In the genomic region with DNA sequence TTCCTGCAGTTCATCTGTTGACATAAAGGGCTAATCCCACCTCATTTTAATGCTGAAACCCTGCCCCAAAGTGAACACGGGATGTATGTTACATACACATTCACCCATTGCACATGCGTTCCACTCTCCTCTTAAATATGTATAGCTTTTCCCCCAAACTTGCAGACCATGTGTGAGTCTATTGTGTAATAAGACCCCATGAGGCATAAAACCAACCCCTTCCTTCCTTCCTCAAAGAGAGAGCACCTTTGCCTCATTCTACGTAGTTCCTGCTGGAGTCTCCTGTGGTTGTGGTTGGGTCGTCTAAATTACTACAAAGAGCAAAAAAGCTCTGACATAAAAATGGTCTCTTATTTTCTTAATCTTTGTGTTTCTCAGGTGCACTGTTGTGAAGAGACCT, we compare ENCODE assay signal across 10 cellular contexts.
DNase-seq lines count a peak whose midpoint lies in the region; ATAC-seq, FAIRE-seq and TF ChIP-seq lines count a peak whose summit lies in the region.
"Had no signal": no experiment of that assay in that cellular context is flagged by ENCODE, and none has a peak within 500 bp of the region (broad histone marks: within the 10 kb centered on the region; RNA-seq: fewer than 3 reads in every experiment).

No MANE protein-coding gene starts in this region.

- no peak overlapping the region for H3K4me3 Mint-ChIP-seq in naive B cell
- H3K4me3 Mint-ChIP-seq: neural crest cell had no signal

- no peak for TF ChIP-seq POLR2A in GM12878 (IDR thresholded peaks at IDR 0.05; ENCODE audit: low read depth, low read length)

- ATAC-seq in GM12878: no peak
- ATAC-seq in naive B cell (ENCODE audit: low read depth in 2 of 2): peak; percentile 77
- ATAC-seq in GM21717 (IDR thresholded peaks at IDR 0.05; ENCODE audit: unreplicated experiment): no peak
- no peak for ATAC-seq in HG02870 (IDR thresholded peaks at IDR 0.05; ENCODE audit: unreplicated experiment)

- no peaks in the 10 kb centered on the region for H3K9me2 ChIP-seq in Loucy (replicated peaks; ENCODE audit: low read depth, low read length)

- SMC1A ChIA-PET in GM12878 (lab: Charles Lee; ENCODE audit: uncharacterized antibody, unreplicated experiment): interaction anchor here (1.1 kb wide), 1 partner anchor 13 kb away, joined by 3 read pairs; no protein-coding TSS in a partner anchor

- POLR2A ChIA-PET in GM12878 (lab: Charles Lee): no interaction called here

- H3K27ac ChIP-seq in GM12878 (ENCODE audit: control insufficient read depth, insufficient read depth): no peak overlapping the region

- peak; percentile 40 for DNase-seq in Ammon's horn (ENCODE audit: low spot score)
- DNase-seq in GM12878 (ENCODE audit: low read depth, low spot score): no peak
- peak; percentile 79 for DNase-seq in naive B cell
- DNase-seq in posterior cingulate gyrus: no peak
- DNase-seq in middle frontal gyrus (ENCODE audit: extremely low spot score, low spot score): no peak
- DNase-seq: C1 segment of cervical spinal cord had no signal

- H3K27me3 ChIP-seq in Loucy (ENCODE audit: insufficient read depth, low read length, poor library complexity, severe bottlenecking) (peaks cover 51% of the 10 kb centered on the region), GM12878 (replicated peaks in 1 of 2; ENCODE audit: control insufficient read depth in 2 of 2, insufficient read depth in 2 of 2, low read length in 1 of 2) (no peaks in the 10 kb centered on the region; a peak in 1 of 4 replicates)

- H3K36me3 Mint-ChIP-seq in naive B cell: peaks cover 0 to 4% of the 10 kb centered on the region in 2 donors

- TF ChIP-seq CTCF in Loucy (conservative IDR thresholded peaks at IDR 0.05; ENCODE audit: low read length) (no peak), GM12878 (IDR thresholded peaks at IDR 0.05 in 2 of 3, conservative IDR thresholded peaks at IDR 0.05 in 1 of 3; ENCODE audit: control insufficient read depth in 2 of 3, extremely low read depth in 1 of 3, insufficient read depth in 1 of 3, low read depth in 3 of 3, low read length in 3 of 3) (no peak)

- CTCF ChIA-PET in GM12878 (lab: Yijun Ruan, JAX): no interaction called here

- H3K27me3 Mint-ChIP-seq in naive B cell: no peaks in the 10 kb centered on the region

- peaks cover 0 to 8% (median 0%) of the 10 kb centered on the region in 7 donors for H3K9me3 Mint-ChIP-seq in naive B cell

- H3K36me3 ChIP-seq in Loucy (ENCODE audit: insufficient read depth, low read length) (no peaks in the 10 kb centered on the region), GM12878 (ENCODE audit: control insufficient read depth in 2 of 2, insufficient read depth in 2 of 2, low read length in 1 of 2) (no peaks in the 10 kb centered on the region)

- in situ Hi-C loops in GM12878 (cut with MboI): no loop called here

- intact Hi-C loops in GM12878 (cut with micrococcal nuclease; ENCODE audit: unreplicated experiment) (loop anchor here (5.0 to 10.0 kb wide), 2 partner anchors 253 to 346 kb away; partner anchors contain the start of gene KLF6), posterior cingulate gyrus (cut with DNase I) (no loop called here)

- H2AFZ ChIP-seq in Loucy (ENCODE audit: low read length) (no peak overlapping the region), GM12878 (ENCODE audit: control insufficient read depth, low read depth, low read length) (no peak overlapping the region)

- FAIRE-seq in GM12878 (lab: Jason Lieb, UNC): no peak

- H3K27ac Mint-ChIP-seq in naive B cell: no peak overlapping the region

- WGBS in GM12878 (ENCODE audit: insufficient coverage, insufficient replicate concordance, low lambda C conversion rate, missing lambda C conversion rate): 20% methylated on average over 4 of the region's 4 CpGs

- no peak for TF ChIP-seq EP300 in GM12878 (IDR thresholded peaks at IDR 0.05; ENCODE audit: borderline replicate concordance in 1 of 2, control insufficient read depth in 1 of 2, low read depth in 2 of 2, low read length in 2 of 2)

- H3K4me2 ChIP-seq in Loucy (ENCODE audit: low read depth, low read length, poor library complexity, severe bottlenecking): peak overlapping the region; percentile 60
- H3K4me2 ChIP-seq in GM12878 (ENCODE audit: control insufficient read depth, insufficient read depth): peak overlapping the region; percentile 61

- RAD21 ChIA-PET in GM12878 (lab: Charles Lee; ENCODE audit: unreplicated experiment): interaction anchor here (1.4 kb wide), 1 partner anchor 12 kb away, joined by 3 read pairs; no protein-coding TSS in a partner anchor

- H3K9ac ChIP-seq in Loucy (ENCODE audit: low read depth, low read length, poor library complexity, severe bottlenecking) (no peak overlapping the region), GM12878 (ENCODE audit: control insufficient read depth, insufficient read depth, low read length) (no peak overlapping the region)

- H3K79me2 ChIP-seq in Loucy (ENCODE audit: insufficient read depth, low read length) (no peaks in the 10 kb centered on the region), GM12878 (ENCODE audit: control insufficient read depth, insufficient read depth, low read length) (no peaks in the 10 kb centered on the region)

- H3F3A ChIP-seq in Loucy (ENCODE audit: low read depth): no peaks in the 10 kb centered on the region

- H3K4me3 ChIP-seq in Loucy (ENCODE audit: low read length, poor library complexity, severe bottlenecking): peak overlapping the region; percentile 53
- H3K4me3 ChIP-seq in GM12878: 0 out of 2 replicates have a peak overlapping the region, but pooled peaks have one; percentile 19

- H3K4me1 Mint-ChIP-seq in naive B cell: peaks cover 18 to 22% (median 20%) of the 10 kb centered on the region in 3 donors

- no peak for TF ChIP-seq RAD21 in GM12878 (IDR thresholded peaks at IDR 0.05; ENCODE audit: insufficient read depth, low read depth, low read length)

- BruUV-seq in GM12878 (replicated peaks; lab: Mats Ljungman, UMichigan): no TSS peak

- H3K9me3 ChIP-seq in Loucy (ENCODE audit: insufficient read depth, low read depth, low read length) (no peaks in the 10 kb centered on the region), GM12878 (replicated peaks; ENCODE audit: control insufficient read depth, insufficient read depth, low read length) (peaks cover 3% of the 10 kb centered on the region)

- peaks cover 18% of the 10 kb centered on the region for H3K4me1 ChIP-seq in Loucy (ENCODE audit: insufficient read depth, low read length, poor library complexity, severe bottlenecking)
- H3K4me1 ChIP-seq in GM12878 (ENCODE audit: control insufficient read depth, insufficient read depth, low read length): peaks cover 31% of the 10 kb centered on the region

- H4K20me1 ChIP-seq in Loucy (ENCODE audit: insufficient read depth, low read length, poor library complexity, severe bottlenecking) (no peaks in the 10 kb centered on the region), GM12878 (ENCODE audit: control insufficient read depth, insufficient read depth) (no peaks in the 10 kb centered on the region)

TF ChIP-seq in GM12878, 131 proteins besides CTCF, POLR2A, EP300 and RAD21:
- peak; percentile 51 for TF ChIP-seq RUNX3 (IDR thresholded peaks at IDR 0.05; ENCODE audit: low read length)
- no peak for TF ChIP-seq STAT1 (conservative IDR thresholded peaks at IDR 0.05)

Comparison
In these comparisons a context has a peak if more than half of its experiments do, and no peak if none do; other contexts are left out.
1. DNase-seq: peak in Ammon's horn (single experiment) and naive B cell (single experiment); none in GM12878 (single experiment), posterior cingulate gyrus (0 of 10) and middle frontal gyrus (single experiment).
2. ATAC-seq: peak in naive B cell (2 of 2); none in GM12878 (single experiment), GM21717 (single experiment) and HG02870 (single experiment).